In genomic region chr10:124127563-124127962, GRCh38 we compare ENCODE assay signal across 17 cellular contexts. TPM values are rescaled to one million over a fixed set of nuclear protein-coding genes. Genes with fewer than 3 reads are reported as not detected.
A peak's percentile ranks its signal among the peaks of the same experiment; 100 is the strongest.
DNase-seq lines count a peak whose midpoint lies in the region; TF ChIP-seq lines count a peak whose summit lies in the region.
"Had no signal": no experiment of that assay in that cellular context is flagged by ENCODE, and none has a peak within 500 bp of the region (broad histone marks: within the 10 kb centered on the region; RNA-seq: fewer than 3 reads in every experiment).

No MANE protein-coding gene starts in this region.

- H3K36me3 ChIP-seq in BLaER1 treated with 17β-estradiol and CSF1 and Interleukin-3, amounts not matched to agents 10 nM and 100 nM, result no peaks in the 10 kb centered on the region
- no peaks in the 10 kb centered on the region for H3K36me3 ChIP-seq in WERI-Rb-1
- H3K36me3 ChIP-seq in neutrophil, result no peaks in the 10 kb centered on the region

- no peak overlapping the region for H3K4me3 ChIP-seq in BLaER1 treated with 17β-estradiol and CSF1 and Interleukin-3, amounts not matched to agents 10 nM and 100 nM
- H3K4me3 ChIP-seq in WERI-Rb-1 (ENCODE audit: low read depth, low read length), result no peak overlapping the region
- no peak overlapping the region for H3K4me3 ChIP-seq in neutrophil (ENCODE audit: low read depth in 1 of 2, low read length in 1 of 2)
- H3K4me3 ChIP-seq: GM23248 had no signal

- H3K4me2 ChIP-seq in BLaER1 treated with 17β-estradiol and CSF1 and Interleukin-3, amounts not matched to agents 10 nM and 100 nM, result peak overlapping the region; percentile 47 to 74 (median 60)

- H3K9me3 Mint-ChIP-seq in mesothelial cell of epicardium, result no peaks in the 10 kb centered on the region
- H3K9me3 Mint-ChIP-seq: CD4-positive, alpha-beta T cell had no signal

- peak overlapping the region; percentile 72 for H3K27ac Mint-ChIP-seq in mesothelial cell of epicardium
- H3K27ac Mint-ChIP-seq: B cell; CD4-positive, alpha-beta T cell had no signal

- peaks cover 66 to 91% (median 82%) of the 10 kb centered on the region in 10 experiments for H3K4me1 ChIP-seq in BLaER1 treated with 17β-estradiol and CSF1 and Interleukin-3, amounts not matched to agents 10 nM and 100 nM
- H3K4me1 ChIP-seq in neutrophil (ENCODE audit: control insufficient read depth in 1 of 2, insufficient read depth in 1 of 2, low read depth in 1 of 2, low read length in 1 of 2), result peaks cover 41 to 50% of the 10 kb centered on the region in 2 experiments
- H3K4me1 ChIP-seq: Caco-2 had no signal

- peaks cover 42% of the 10 kb centered on the region for H3K4me1 Mint-ChIP-seq in mesothelial cell of epicardium

- no peak overlapping the region for H3K4me3 Mint-ChIP-seq in mesothelial cell of epicardium
- H3K4me3 Mint-ChIP-seq: B cell; CD4-positive, alpha-beta T cell had no signal

- DNase-seq in WERI-Rb-1 (no peak), mesothelial cell of epicardium (ENCODE audit: low spot score in 2 of 2, unreplicated experiment in 2 of 2) (no peak), activated gamma-delta T cell treated with Interleukin-2 at 50 U/mL for 16 hours (no peak), GM20000 (ENCODE audit: low spot score) (no peak), ecto neural progenitor cell (ENCODE audit: low spot score) (no peak)
- DNase-seq in activated CD8-positive, alpha-beta memory T cell treated with anti-CD3 and anti-CD28 coated beads for 24 hours, result no peak
- DNase-seq: 8988T; Caco-2; CD4-positive, alpha-beta T cell; GDM1; GM23248; KG1 had no signal

- peak overlapping the region in 5 of 11 experiments; percentile 3 to 60 (median 32); a peak in 8 of 22 replicates for H3K27ac ChIP-seq in BLaER1 treated with 17β-estradiol and CSF1 and Interleukin-3, amounts not matched to agents 10 nM and 100 nM
- H3K27ac ChIP-seq in WERI-Rb-1, result peak overlapping the region; percentile 87
- H3K27ac ChIP-seq in neutrophil, result peak overlapping the region; percentile 83
- H3K27ac ChIP-seq: C4-2B, GM23248 had no signal

- H4K20me1 ChIP-seq in BLaER1 treated with 17β-estradiol and CSF1 and Interleukin-3, amounts not matched to agents 10 nM and 100 nM, result no peaks in the 10 kb centered on the region

- no peaks in the 10 kb centered on the region for H3K27me3 Mint-ChIP-seq in mesothelial cell of epicardium (ENCODE audit: low read depth)
- H3K27me3 Mint-ChIP-seq: B cell; CD4-positive, alpha-beta T cell had no signal

- no peaks in the 10 kb centered on the region for H3K36me3 Mint-ChIP-seq in mesothelial cell of epicardium

- no peaks in the 10 kb centered on the region for H3K9me3 ChIP-seq in BLaER1 treated with 17β-estradiol and CSF1 and Interleukin-3, amounts not matched to agents 10 nM and 100 nM (replicated peaks in 1 of 11)
- H3K9me3 ChIP-seq in WERI-Rb-1 (ENCODE audit: severe bottlenecking) (no peaks in the 10 kb centered on the region), neutrophil (no peaks in the 10 kb centered on the region)
- H3K9me3 ChIP-seq: Caco-2 had no signal

- no peaks in the 10 kb centered on the region for H3K27me3 ChIP-seq in BLaER1 treated with 17β-estradiol and CSF1 and Interleukin-3, amounts not matched to agents 10 nM and 100 nM
- no peaks in the 10 kb centered on the region for H3K27me3 ChIP-seq in WERI-Rb-1 (ENCODE audit: insufficient read depth, low read depth, severe bottlenecking)
- no peaks in the 10 kb centered on the region for H3K27me3 ChIP-seq in neutrophil

- H3K9ac ChIP-seq in BLaER1 treated with 17β-estradiol and CSF1 and Interleukin-3, amounts not matched to agents 10 nM and 100 nM, result peak overlapping the region in 2 of 11 experiments; percentile 9 to 11; a peak in 3 of 22 replicates
- H3K9ac ChIP-seq: GM23248 had no signal

- no peak for TF ChIP-seq CTCF in WERI-Rb-1 (IDR thresholded peaks at IDR 0.05; ENCODE audit: low read depth, low read length)
- TF ChIP-seq CTCF in mesothelial cell of epicardium (IDR thresholded peaks at IDR 0.05; ENCODE audit: unreplicated experiment), result no peak
- no peak for TF ChIP-seq CTCF in neutrophil (IDR thresholded peaks at IDR 0.05)
- TF ChIP-seq CTCF in GM20000 (IDR thresholded peaks at IDR 0.05; ENCODE audit: extremely low read depth, missing control alignments), result no peak

RNA-seq across cellular contexts. Expression of gene CHST15, which starts 34.2 kb away (rescaled TPM):
- total RNA-seq in mesothelial cell of epicardium, result 34.5 to 39.4 TPM (median 35.9 TPM) in 3 replicates
- total RNA-seq: HT-29 had no signal
